Comparison of ENCODE assay signal across 36 cellular contexts in the genomic region with DNA sequence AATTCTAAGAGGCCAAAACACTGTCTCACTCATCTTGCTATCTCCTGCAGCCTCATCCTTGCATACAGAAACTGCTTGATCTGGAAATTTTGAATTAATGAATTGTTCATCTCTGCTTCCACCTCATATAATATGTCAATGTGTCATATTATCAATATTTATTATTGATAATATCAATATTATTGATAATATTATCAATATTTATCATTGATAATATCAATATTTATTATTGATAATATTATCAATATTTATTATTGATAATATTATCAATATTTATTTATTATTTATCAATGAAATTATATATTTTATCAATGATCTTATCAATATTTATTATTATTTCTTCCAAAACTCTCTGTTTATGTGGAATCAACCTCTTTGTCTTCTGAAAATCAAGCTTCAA.
"Had no signal": no experiment of that assay in that cellular context is flagged by ENCODE, and none has a peak within 500 bp of the region (broad histone marks: within the 10 kb centered on the region; RNA-seq: fewer than 3 reads in every experiment).

No MANE protein-coding gene starts in this region.

- H3K4me1 Mint-ChIP-seq: activated B cell treated with CpG ODN at 0.5 μM for 24 hours; activated CD4-positive, alpha-beta memory T cell treated with anti-CD3 and anti-CD28 coated beads, Interleukin-2, amount 10 ng/mL, durations not matched to agents 7 days and 5 days; activated CD4-positive, alpha-beta T cell treated with anti-CD3 and anti-CD28 coated beads, Interleukin-2, amount 10 ng/mL, durations not matched to agents 24 days and 14 days; activated CD8-positive, alpha-beta memory T cell treated with anti-CD3 and anti-CD28 coated beads, Interleukin-2, amount 10 ng/mL, durations not matched to agents 7 days and 5 days; activated naive CD4-positive, alpha-beta T cell treated with anti-CD3 and anti-CD28 coated beads, Interleukin-2, amount 10 ng/mL, durations not matched to agents 7 days and 5 days; activated naive CD4-positive, alpha-beta T cell treated with anti-CD3 and anti-CD28 coated beads, Interleukin-2, amount 50 U/mL, for 24 hours; activated naive CD8-positive, alpha-beta T cell treated with anti-CD3 and anti-CD28 coated beads, Interleukin-2, amount 10 ng/mL, durations not matched to agents 7 days and 5 days; activated naive CD8-positive, alpha-beta T cell treated with anti-CD3 and anti-CD28 coated beads, Interleukin-2, amount 50 U/mL, for 24 hours had no signal

- ATAC-seq: activated CD8-positive, alpha-beta memory T cell treated with anti-CD3 and anti-CD28 coated beads, Interleukin-2, amount 10 ng/mL, durations not matched to agents 7 days and 5 days; activated CD8-positive, alpha-beta T cell treated with anti-CD3 and anti-CD28 coated beads, Interleukin-2, amount 10 ng/mL, durations not matched to agents 7 days and 5 days; activated naive CD8-positive, alpha-beta T cell treated with anti-CD3 and anti-CD28 coated beads, Interleukin-2, amount 50 U/mL, for 24 hours; body of pancreas had no signal

- H3K27ac ChIP-seq: body of pancreas, brain microvascular endothelial cell, breast epithelium, VCaP had no signal

- FAIRE-seq: astrocyte had no signal

- H3K4me3 ChIP-seq: body of pancreas, breast epithelium had no signal

- H3K27me3 ChIP-seq: body of pancreas, brain microvascular endothelial cell, breast epithelium had no signal

- H3K4me1 ChIP-seq: body of pancreas, breast epithelium had no signal

- H3K36me3 Mint-ChIP-seq: activated CD8-positive, alpha-beta memory T cell treated with anti-CD3 and anti-CD28 coated beads, Interleukin-2, amount 10 ng/mL, durations not matched to agents 7 days and 5 days; activated naive CD4-positive, alpha-beta T cell treated with anti-CD3 and anti-CD28 coated beads, Interleukin-2, amount 10 ng/mL, durations not matched to agents 7 days and 5 days; activated naive CD4-positive, alpha-beta T cell treated with anti-CD3 and anti-CD28 coated beads, Interleukin-2, amount 50 U/mL, for 24 hours; activated naive CD8-positive, alpha-beta T cell; activated naive CD8-positive, alpha-beta T cell treated with anti-CD3 and anti-CD28 coated beads, Interleukin-2, amount 10 ng/mL, durations not matched to agents 7 days and 5 days had no signal

- H3K27ac Mint-ChIP-seq: activated B cell treated with CpG ODN at 0.5 μM for 24 hours; activated CD4-positive, alpha-beta memory T cell treated with anti-CD3 and anti-CD28 coated beads, Interleukin-2, amount 10 ng/mL, durations not matched to agents 7 days and 5 days; activated CD4-positive, alpha-beta T cell treated with anti-CD3 and anti-CD28 coated beads, Interleukin-2, amount 10 ng/mL, durations not matched to agents 24 days and 14 days; activated CD8-positive, alpha-beta memory T cell treated with anti-CD3 and anti-CD28 coated beads, Interleukin-2, amount 10 ng/mL, durations not matched to agents 7 days and 5 days; activated CD8-positive, alpha-beta T cell treated with anti-CD3 and anti-CD28 coated beads, Interleukin-2, amount 10 ng/mL, durations not matched to agents 7 days and 5 days; activated naive CD4-positive, alpha-beta T cell treated with anti-CD3 and anti-CD28 coated beads, Interleukin-2, amount 10 ng/mL, durations not matched to agents 7 days and 5 days; activated naive CD4-positive, alpha-beta T cell treated with anti-CD3 and anti-CD28 coated beads, Interleukin-2, amount 50 U/mL, for 24 hours; activated naive CD8-positive, alpha-beta T cell; activated naive CD8-positive, alpha-beta T cell treated with anti-CD3 and anti-CD28 coated beads, Interleukin-2, amount 10 ng/mL, durations not matched to agents 7 days and 5 days; activated naive CD8-positive, alpha-beta T cell treated with anti-CD3 and anti-CD28 coated beads, Interleukin-2, amount 50 U/mL, for 24 hours; activated T-cell treated with anti-CD3 and anti-CD28 coated beads, Interleukin-2, amount 50 U/mL, for 24 hours; activated T-helper 2 cell treated with anti-CD3 and anti-CD28 coated beads, Interferon-gamma antibody, Interleukin-2, Interleukin-4, amounts not matched to agents 10 μg/mL and 5 μg/mL and 100 μg/mL, durations not matched to agents 14 hours and 24 hours and 36 hours; T-helper 1 cell treated with Interleukin-12 subunit alpha and Interleukin-12 subunit beta and Interleukin-4 antibody, amounts not matched to agents 30 μg/mL and 1 μg/mL, for 36 hours; T-helper 2 cell treated with Interferon-gamma antibody and Interleukin-4, amounts not matched to agents 5 μg/mL and 100 μg/mL, for 36 hours had no signal

- H3K9me3 ChIP-seq: body of pancreas had no signal

- DNase-seq: activated B cell treated with CpG ODN at 0.5 μM for 24 hours; activated CD4-positive, alpha-beta memory T cell treated with anti-CD3 and anti-CD28 coated beads, Interleukin-2, amount 10 ng/mL, durations not matched to agents 7 days and 5 days; activated CD4-positive, alpha-beta T cell treated with anti-CD3 and anti-CD28 coated beads for 4 hours; activated CD4-positive, alpha-beta T cell treated with anti-CD3 and anti-CD28 coated beads, Interleukin-2, amount 10 ng/mL, durations not matched to agents 24 days and 14 days; activated CD4-positive, alpha-beta T cell treated with anti-CD3 and anti-CD28 coated beads, Interleukin-2, amount 50 U/mL, for 1 hour; activated CD4-positive, alpha-beta T cell treated with anti-CD3 and anti-CD28 coated beads, Interleukin-2, amount 50 U/mL, for 48 hours; activated CD4-positive, CD25-positive, alpha-beta regulatory T cell treated with anti-CD3 and anti-CD28 coated beads, Interleukin-2, amount 50 U/mL, for 72 hours; activated CD8-positive, alpha-beta memory T cell treated with anti-CD3 and anti-CD28 coated beads for 24 hours; activated CD8-positive, alpha-beta memory T cell treated with anti-CD3 and anti-CD28 coated beads, Interleukin-2, amount 10 ng/mL, durations not matched to agents 7 days and 5 days; activated CD8-positive, alpha-beta memory T cell treated with anti-CD3 and anti-CD28 coated beads, Interleukin-2, amount 50 U/mL, for 48 hours; activated CD8-positive, alpha-beta T cell treated with anti-CD3 and anti-CD28 coated beads, Interleukin-2, amount 10 ng/mL, durations not matched to agents 7 days and 5 days; activated effector memory CD4-positive, alpha-beta T cell treated with Interleukin-2 at 50 U/mL for 16 hours; activated gamma-delta T cell; activated naive CD4-positive, alpha-beta T cell treated with anti-CD3 and anti-CD28 coated beads, Interleukin-2, amount 10 ng/mL, durations not matched to agents 7 days and 5 days; activated naive CD4-positive, alpha-beta T cell treated with Interleukin-2 at 50 U/mL for 16 hours; activated naive CD8-positive, alpha-beta T cell treated with anti-CD3 and anti-CD28 coated beads, Interleukin-2, amount 10 ng/mL, durations not matched to agents 7 days and 5 days; activated naive CD8-positive, alpha-beta T cell treated with anti-CD3 and anti-CD28 coated beads, Interleukin-2, amount 50 U/mL, for 24 hours; activated T-cell treated with anti-CD3 and anti-CD28 coated beads, Interleukin-2, amount 50 U/mL, for 24 hours; activated T-cell treated with anti-CD3 and anti-CD28 coated beads, Interleukin-2, amount 50 U/mL, for 48 hours; amygdala; aorta; body of pancreas; brain microvascular endothelial cell; central memory CD4-positive, alpha-beta T cell; SW 1271; T-helper 1 cell; T-helper 2 cell; T-helper 9 cell had no signal

- H3K4me3 Mint-ChIP-seq: activated B cell treated with CpG ODN at 0.5 μM for 24 hours; activated CD4-positive, alpha-beta memory T cell treated with anti-CD3 and anti-CD28 coated beads, Interleukin-2, amount 10 ng/mL, durations not matched to agents 7 days and 5 days; activated CD4-positive, alpha-beta T cell treated with anti-CD3 and anti-CD28 coated beads, Interleukin-2, amount 10 ng/mL, durations not matched to agents 24 days and 14 days; activated CD8-positive, alpha-beta memory T cell treated with anti-CD3 and anti-CD28 coated beads, Interleukin-2, amount 10 ng/mL, durations not matched to agents 7 days and 5 days; activated CD8-positive, alpha-beta T cell treated with anti-CD3 and anti-CD28 coated beads, Interleukin-2, amount 10 ng/mL, durations not matched to agents 7 days and 5 days; activated naive CD4-positive, alpha-beta T cell treated with anti-CD3 and anti-CD28 coated beads, Interleukin-2, amount 10 ng/mL, durations not matched to agents 7 days and 5 days; activated naive CD4-positive, alpha-beta T cell treated with anti-CD3 and anti-CD28 coated beads, Interleukin-2, amount 50 U/mL, for 24 hours; activated naive CD8-positive, alpha-beta T cell; activated naive CD8-positive, alpha-beta T cell treated with anti-CD3 and anti-CD28 coated beads, Interleukin-2, amount 10 ng/mL, durations not matched to agents 7 days and 5 days; activated naive CD8-positive, alpha-beta T cell treated with anti-CD3 and anti-CD28 coated beads, Interleukin-2, amount 50 U/mL, for 24 hours; activated T-cell treated with anti-CD3 and anti-CD28 coated beads, Interleukin-2, amount 50 U/mL, for 24 hours; T-helper 1 cell treated with Interleukin-12 subunit alpha and Interleukin-12 subunit beta and Interleukin-4 antibody, amounts not matched to agents 30 μg/mL and 1 μg/mL, for 36 hours; T-helper 2 cell treated with Interferon-gamma antibody and Interleukin-4, amounts not matched to agents 5 μg/mL and 100 μg/mL, for 36 hours had no signal

- H3K36me3 ChIP-seq: brain microvascular endothelial cell, breast epithelium had no signal
